In the genomic region with DNA sequence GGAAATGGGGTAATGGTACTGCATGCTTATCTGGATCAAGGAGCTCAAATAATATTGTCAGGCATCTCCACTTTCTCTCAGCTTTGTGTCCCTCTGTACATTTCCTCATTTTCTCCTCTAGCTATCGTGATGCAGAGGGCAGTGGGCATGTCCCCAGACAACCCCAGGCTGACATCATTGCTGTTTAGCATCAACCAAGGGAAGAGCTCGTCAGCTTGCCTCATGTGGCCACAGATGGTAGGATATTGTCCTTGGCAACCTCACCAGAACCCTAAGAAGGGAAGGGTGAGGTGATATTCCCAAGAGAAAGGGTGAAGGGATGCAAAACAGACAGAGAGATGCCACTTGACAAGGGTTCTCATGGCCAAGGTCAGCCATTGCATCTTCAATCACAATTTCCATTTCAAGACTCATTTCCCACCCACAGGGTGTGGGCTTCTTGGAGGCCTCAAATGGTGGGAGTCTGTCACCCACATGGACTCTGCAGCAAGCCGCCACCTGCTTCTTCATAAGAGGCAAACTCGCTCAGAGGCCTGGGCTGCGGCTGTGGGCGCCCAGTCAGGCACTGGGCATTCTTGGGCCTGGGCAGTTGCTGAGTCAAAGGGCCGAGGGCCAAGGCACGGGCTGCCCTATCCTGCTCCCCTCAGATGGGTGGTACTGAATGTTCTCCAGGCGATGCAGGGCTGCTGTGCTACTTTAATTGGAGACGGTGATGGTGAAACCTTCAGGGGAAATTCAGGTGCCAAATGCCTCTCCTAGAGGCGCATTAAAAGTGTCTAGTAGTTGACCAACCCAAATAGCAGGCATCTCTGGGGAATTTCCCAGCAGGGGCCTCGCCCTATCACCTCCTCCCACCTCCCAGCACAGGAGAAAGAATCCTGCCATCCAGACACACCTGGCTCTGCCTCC, we compare ENCODE assay signal across 22 cellular contexts. TPM values are rescaled to one million over a fixed set of nuclear protein-coding genes. Genes with fewer than 3 reads are reported as not detected.
A peak's percentile ranks its signal among the peaks of the same experiment; 100 is the strongest.
DNase-seq lines count a peak whose midpoint lies in the region; ATAC-seq, FAIRE-seq and TF ChIP-seq lines count a peak whose summit lies in the region.
"Had no signal": no experiment of that assay in that cellular context is flagged by ENCODE, and none has a peak within 500 bp of the region (broad histone marks: within the 10 kb centered on the region; RNA-seq: fewer than 3 reads in every experiment).

No MANE protein-coding gene starts in this region.

- TF ChIP-seq POLR2A in esophagus muscularis mucosa (IDR thresholded peaks at IDR 0.05; ENCODE audit: low read depth) (no peak), gastrocnemius medialis (IDR thresholded peaks at IDR 0.05) (no peak), GM12891 (IDR thresholded peaks at IDR 0.05; ENCODE audit: low read depth, low read length) (no peak)

- in situ Hi-C loops in gastrocnemius medialis (cut with MboI; ENCODE audit: low sequenced_read_pairs in 4 of 4): no loop called here

- no peaks in the 10 kb centered on the region for H3K36me3 ChIP-seq in esophagus muscularis mucosa
- no peaks in the 10 kb centered on the region for H3K36me3 ChIP-seq in gastrocnemius medialis
- no peaks in the 10 kb centered on the region for H3K36me3 ChIP-seq in BE2C
- H3K36me3 ChIP-seq: BLaER1 had no signal

- no peak for TF ChIP-seq EP300 in esophagus muscularis mucosa (IDR thresholded peaks at IDR 0.05)

- H3K27ac ChIP-seq in esophagus muscularis mucosa (replicated peaks in 1 of 4) (no peak overlapping the region), gastrocnemius medialis (peak overlapping the region in 1 of 4 donors; percentile 35), caudate nucleus (ENCODE audit: low read depth, low read length) (no peak overlapping the region)
- H3K27ac ChIP-seq: BLaER1 had no signal

- 87% methylated on average over 6 of the region's 12 CpGs for WGBS in esophagus muscularis mucosa

- TF ChIP-seq CTCF in esophagus muscularis mucosa (IDR thresholded peaks at IDR 0.05): no peak
- no peak for TF ChIP-seq CTCF in gastrocnemius medialis (IDR thresholded peaks at IDR 0.05 in 4 of 5, conservative IDR thresholded peaks at IDR 0.05 in 1 of 5)
- TF ChIP-seq CTCF in BE2C (IDR thresholded peaks at IDR 0.05; ENCODE audit: low read depth, low read length): no peak

- DNase-seq in NCI-H1694 (lab: John Stamatoyannopoulos, UW) (peak; percentile 22), NCI-H1694 treated with DMSO at 0.1 percent for 48 hours (lab: John Stamatoyannopoulos, UW) (no peak), NCI-H69 (lab: John Stamatoyannopoulos, UW) (peak; percentile 0), esophagus muscularis mucosa (ENCODE audit: extremely low spot score) (peak; percentile 80), gastrocnemius medialis (peak; percentile 39 to 49), caudate nucleus (lab: John Stamatoyannopoulos, UW) (no peak), BE2C (no peak), GM12891 (ENCODE audit: insufficient read length, low spot score) (no peak)
- DNase-seq: 8988T; CD8-positive, alpha-beta T cell; DND-41; Karpas-422; MM.1S; NCI-H1105 treated with DMSO at 0.1 percent for 48 hours; NCI-H187 treated with DMSO at 0.1 percent for 48 hours; NCI-H345; NK-92 treated with Interleukin-12 subunit alpha and Interleukin-12 subunit beta, amount 100 ng/mL, for 24 hours had no signal

- FAIRE-seq in GM12891 (lab: Jason Lieb, UNC): no peak
- FAIRE-seq: D721Med, G401.6 had no signal

- intact Hi-C loops in esophagus muscularis mucosa (cut with DNase I): no loop called here
- intact Hi-C loops in gastrocnemius medialis (cut with DNase I; ENCODE audit: low total_unique reads): no loop called here

- H3K9me3 ChIP-seq in esophagus muscularis mucosa: peaks cover 0 to 13% (median 0%) of the 10 kb centered on the region in 4 donors
- H3K9me3 ChIP-seq in gastrocnemius medialis: no peaks in the 10 kb centered on the region
- no peaks in the 10 kb centered on the region for H3K9me3 ChIP-seq in BE2C
- H3K9me3 ChIP-seq: BLaER1 had no signal

- peak; percentile 55 to 79 for ATAC-seq in gastrocnemius medialis
- ATAC-seq: CD8-positive, alpha-beta T cell; GM23338 had no signal

- H3K4me3 ChIP-seq in esophagus muscularis mucosa (no peak overlapping the region), gastrocnemius medialis (no peak overlapping the region), BE2C (ENCODE audit: low read depth, low read length) (no peak overlapping the region)
- H3K4me3 ChIP-seq: BLaER1, GM23338 had no signal

- H3K27me3 ChIP-seq in esophagus muscularis mucosa (no peaks in the 10 kb centered on the region), gastrocnemius medialis (no peaks in the 10 kb centered on the region), BE2C (no peaks in the 10 kb centered on the region)
- H3K27me3 ChIP-seq: BLaER1 had no signal

- H3K4me1 ChIP-seq in esophagus muscularis mucosa (peaks cover 0 to 14% (median 6%) of the 10 kb centered on the region in 4 donors), gastrocnemius medialis (no peaks in the 10 kb centered on the region), BE2C (no peaks in the 10 kb centered on the region)
- H3K4me1 ChIP-seq: BLaER1 had no signal

TF ChIP-seq in GM12891, 5 proteins besides CTCF, POLR2A, EP300 and RAD21:
- TF ChIP-seq POLR2AphosphoS5 (IDR thresholded peaks at IDR 0.05; ENCODE audit: low read depth, low read length) (no peak), TAF1 (IDR thresholded peaks at IDR 0.05; ENCODE audit: low read depth, low read length) (no peak), SPI1 (IDR thresholded peaks at IDR 0.05; ENCODE audit: low read depth, low read length) (no peak), PAX5 (IDR thresholded peaks at IDR 0.05; ENCODE audit: insufficient read depth, low read length, severe bottlenecking) (no peak), POU2F2 (IDR thresholded peaks at IDR 0.05; ENCODE audit: low read depth, low read length) (no peak)

RNA-seq across cellular contexts. Expression of gene MAFB, which starts 58.1 kb away (rescaled TPM):
- 10 to 100 TPM; 34.6 to 77.5 (median 37.3) TPM for total RNA-seq in esophagus muscularis mucosa
- total RNA-seq in gastrocnemius medialis: 10 to 100 TPM; 15.4 to 24.9 (median 18.6) TPM
- 3.1 TPM for polyA plus RNA-seq in BE2C (2012; ENCODE audit: insufficient read depth, insufficient read length, low read depth)
- not detected for polyA plus RNA-seq in GM12891 (2012; ENCODE audit: low read depth, missing spikeins)
- total RNA-seq: OCI-LY7 had no signal

Comparison
In these comparisons a context has a peak if more than half of its experiments do, and no peak if none do; other contexts are left out.
1. DNase-seq: peak in NCI-H1694 (single experiment), NCI-H69 (single experiment), esophagus muscularis mucosa (single experiment) and gastrocnemius medialis (2 of 2); none in NCI-H1694 treated with DMSO at 0.1 percent for 48 hours (single experiment), caudate nucleus (0 of 61), BE2C (single experiment) and GM12891 (single experiment).